Comparison of ENCODE assay signal across 8 cellular contexts in the genomic region with DNA sequence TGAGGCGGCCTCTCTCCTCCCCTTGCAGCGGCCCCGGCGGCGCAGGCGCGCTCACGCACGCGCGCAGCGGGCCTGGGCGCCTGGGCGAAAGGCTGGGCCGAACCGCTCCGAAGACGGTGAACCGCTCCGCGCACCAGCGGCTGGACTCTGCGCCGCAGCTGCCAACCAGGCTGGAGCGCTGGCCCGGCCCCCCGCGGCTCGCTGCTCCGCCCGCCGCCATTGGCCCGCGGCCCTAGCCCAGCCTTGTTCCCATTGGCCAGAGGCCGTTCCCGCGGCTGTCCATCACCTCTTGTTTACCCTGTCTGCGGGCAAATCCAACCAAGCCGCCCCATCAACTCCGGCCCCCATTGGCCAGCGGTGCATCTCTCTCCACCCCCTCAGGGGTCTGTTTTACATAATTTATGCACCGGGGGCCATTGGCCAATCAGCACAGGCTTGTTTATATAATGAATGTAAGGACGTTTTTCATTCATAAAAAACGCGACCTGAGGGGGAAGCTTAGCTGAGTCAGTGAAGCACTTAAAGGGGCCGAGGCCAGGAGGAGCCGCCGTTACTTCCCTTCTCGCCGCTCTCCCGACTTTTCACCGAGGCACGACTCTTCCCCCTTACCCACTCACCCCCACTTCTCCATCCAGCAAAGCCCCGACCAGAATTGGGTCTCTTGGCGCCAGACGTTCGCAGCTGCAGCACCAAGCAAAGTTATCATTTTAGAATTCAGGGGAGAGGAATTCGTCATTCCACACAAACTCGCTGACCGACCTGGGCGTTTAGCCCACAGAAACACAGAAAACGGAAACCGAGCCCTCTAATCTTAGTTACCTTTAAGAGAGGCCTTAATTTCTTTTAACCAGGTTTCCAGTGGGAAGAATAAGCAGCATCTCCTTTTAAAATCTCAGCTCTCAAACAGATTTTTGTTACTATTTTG. TPM values are rescaled to one million over a fixed set of nuclear protein-coding genes. Genes with fewer than 3 reads are reported as not detected.
A peak's percentile ranks its signal among the peaks of the same experiment; 100 is the strongest.
DNase-seq lines count a peak whose midpoint lies in the region; ATAC-seq and TF ChIP-seq lines count a peak whose summit lies in the region.

A gene (minus strand): TSS at position 149 of the 925 bp plus-strand sequence. CDS start 3,221 bp downstream, outside the sequence.

- intact Hi-C loops in ascending aorta (cut with DNase I) (loop anchor here (1.0 to 5.0 kb wide), 7 partner anchors 29 to 463 kb away; a partner anchor contains a TSS), left ventricle myocardium superior (cut with micrococcal nuclease) (no loop called here)

- no peaks in the 10 kb centered on the region for H3K36me3 ChIP-seq in ascending aorta

- peaks cover 16% of the 10 kb centered on the region for H3K27me3 Mint-ChIP-seq in progenitor cell of endocrine pancreas

- H3K9me3 ChIP-seq in ascending aorta, result no peaks in the 10 kb centered on the region

- H3K27me3 ChIP-seq in ascending aorta, result no peaks in the 10 kb centered on the region

- peak within 1 kb of the TSS; percentile 81 for H3K4me3 Mint-ChIP-seq in progenitor cell of endocrine pancreas (ENCODE audit: low read depth)

- TF ChIP-seq CTCF in ascending aorta (IDR thresholded peaks at IDR 0.05), result peak in 1 of 3 experiments; percentile 29
- no peak for TF ChIP-seq CTCF in progenitor cell of endocrine pancreas (IDR thresholded peaks at IDR 0.05; ENCODE audit: unreplicated experiment)

- DNase-seq in NCI-H187 (lab: John Stamatoyannopoulos, UW) (peak; percentile 88 to 96), T-helper 2 cell (peak; percentile 58 to 93 (median 88)), ascending aorta (ENCODE audit: low spot score in 2 of 2) (peak; percentile 100), left ventricle myocardium superior (peak; percentile 99), progenitor cell of endocrine pancreas (ENCODE audit: low spot score, unreplicated experiment) (peak; percentile 98), ureter (ENCODE audit: low spot score) (peak; percentile 99)

- no peaks in the 10 kb centered on the region for H3K9me3 Mint-ChIP-seq in progenitor cell of endocrine pancreas (ENCODE audit: low read depth)

- ATAC-seq in GM18499 (IDR thresholded peaks at IDR 0.05; ENCODE audit: insufficient read depth, unreplicated experiment), result peak; percentile 95
- peak; percentile 95 for ATAC-seq in HG02938 (IDR thresholded peaks at IDR 0.05; ENCODE audit: unreplicated experiment)
- ATAC-seq in left ventricle myocardium superior, result peak; percentile 97

- H3K4me1 Mint-ChIP-seq in progenitor cell of endocrine pancreas (ENCODE audit: low read depth), result peaks cover 38% of the 10 kb centered on the region

- peaks cover 0 to 20% of the 10 kb centered on the region in 2 donors for H3K4me1 ChIP-seq in ascending aorta

- peak within 1 kb of the TSS; percentile 98 for H3K27ac Mint-ChIP-seq in progenitor cell of endocrine pancreas

- H3K4me3 ChIP-seq in ascending aorta, result peak within 1 kb of the TSS; percentile 73 to 95

- peaks cover 2% of the 10 kb centered on the region for H3K36me3 Mint-ChIP-seq in progenitor cell of endocrine pancreas (ENCODE audit: insufficient read depth)

- peak within 1 kb of the TSS; percentile 91 to 95 for H3K27ac ChIP-seq in ascending aorta

RNA-seq across cellular contexts. Expression of the gene that starts here (rescaled TPM):
- total RNA-seq in ascending aorta, result 15.8 TPM
- 3.4 TPM for total RNA-seq in left ventricle myocardium superior
- total RNA-seq in progenitor cell of endocrine pancreas, result 51.3 and 54.1 TPM in 2 replicates
- 10.0 TPM for total RNA-seq in ureter

Comparison
In these comparisons a context has a peak if more than half of its experiments do, and no peak if none do; other contexts are left out.
1. Peak in every context shown above with its lines: DNase-seq, ATAC-seq, H3K4me3 ChIP-seq and H3K27ac ChIP-seq.